In the genomic region with DNA sequence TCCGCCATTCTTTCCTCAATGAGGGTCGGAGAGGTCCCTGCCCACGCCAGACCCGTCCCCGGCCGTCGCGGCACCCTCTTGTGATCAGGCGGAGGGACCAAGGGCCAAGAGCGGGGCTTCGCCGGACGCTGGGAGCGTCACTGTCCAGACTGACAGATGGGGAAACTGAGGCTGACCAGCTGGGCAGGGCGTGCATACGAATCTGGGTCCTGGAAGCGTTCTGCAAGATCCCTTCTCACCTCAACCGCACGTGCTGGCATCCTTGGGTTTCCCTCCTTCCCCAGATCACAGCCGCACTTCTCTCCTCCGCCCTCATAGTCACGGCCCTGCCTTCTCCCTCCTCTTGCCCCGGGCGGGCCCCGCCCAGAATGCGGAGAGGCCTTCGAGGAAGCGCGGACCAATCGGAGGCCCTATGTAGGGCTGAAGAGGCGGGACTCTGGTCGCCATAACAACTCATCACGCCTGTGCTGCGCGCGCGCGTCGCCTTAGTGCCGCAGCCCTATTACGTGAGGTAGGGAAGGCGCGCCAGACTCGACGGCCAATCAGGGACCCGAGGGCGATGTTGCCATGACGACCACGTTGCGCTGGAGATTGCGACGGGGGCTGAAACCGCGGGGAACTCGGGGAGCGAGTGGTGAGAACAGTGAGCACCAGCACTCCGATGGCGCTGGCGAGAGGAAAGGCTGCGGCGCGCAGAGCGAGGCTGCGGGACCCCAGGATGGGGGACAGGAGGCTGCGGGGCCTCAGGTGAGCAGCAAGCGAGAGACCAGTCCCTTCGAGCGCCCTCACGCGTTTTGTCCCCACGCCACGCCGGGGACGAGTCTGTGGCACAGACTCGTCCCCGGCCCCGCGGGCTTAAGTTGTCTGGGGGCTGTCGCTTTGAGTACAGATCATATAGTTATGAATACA, we compare ENCODE assay signal across 1 cellular context.
TF ChIP-seq lines count a peak whose summit lies in the region.

No MANE protein-coding gene starts in this region.

TF ChIP-seq in HCT116, 20 proteins besides CTCF, POLR2A, EP300 and RAD21:
- no peak for TF ChIP-seq EGR1 (IDR thresholded peaks at IDR 0.05; ENCODE audit: low read depth)
- no peak for TF ChIP-seq EZH2 (IDR thresholded peaks at IDR 0.05)
- TF ChIP-seq SIN3A (IDR thresholded peaks at IDR 0.05; ENCODE audit: low read depth), result peak; percentile 37; the same call in 1 of the 2 replicates
- TF ChIP-seq CBX3 (IDR thresholded peaks at IDR 0.05; ENCODE audit: low read depth), result no peak
- TF ChIP-seq CEBPB (IDR thresholded peaks at IDR 0.05; ENCODE audit: low read depth), result no peak
- no peak for TF ChIP-seq ELF1 (IDR thresholded peaks at IDR 0.05; ENCODE audit: borderline replicate concordance, low read depth)
- TF ChIP-seq REST (IDR thresholded peaks at IDR 0.05; ENCODE audit: low read depth), result no peak
- no peak for TF ChIP-seq JUND (IDR thresholded peaks at IDR 0.05)
- TF ChIP-seq POLR2AphosphoS5 (IDR thresholded peaks at IDR 0.05; ENCODE audit: low read depth, low read length), result peak; percentile 90
- TF ChIP-seq EZH2phosphoT487 (IDR thresholded peaks at IDR 0.05; ENCODE audit: borderline replicate concordance), result no peak
- TF ChIP-seq SRF (IDR thresholded peaks at IDR 0.05; ENCODE audit: low read depth), result peak; percentile 39; the same call in 1 of the 2 replicates
- TF ChIP-seq, protein P1, sequence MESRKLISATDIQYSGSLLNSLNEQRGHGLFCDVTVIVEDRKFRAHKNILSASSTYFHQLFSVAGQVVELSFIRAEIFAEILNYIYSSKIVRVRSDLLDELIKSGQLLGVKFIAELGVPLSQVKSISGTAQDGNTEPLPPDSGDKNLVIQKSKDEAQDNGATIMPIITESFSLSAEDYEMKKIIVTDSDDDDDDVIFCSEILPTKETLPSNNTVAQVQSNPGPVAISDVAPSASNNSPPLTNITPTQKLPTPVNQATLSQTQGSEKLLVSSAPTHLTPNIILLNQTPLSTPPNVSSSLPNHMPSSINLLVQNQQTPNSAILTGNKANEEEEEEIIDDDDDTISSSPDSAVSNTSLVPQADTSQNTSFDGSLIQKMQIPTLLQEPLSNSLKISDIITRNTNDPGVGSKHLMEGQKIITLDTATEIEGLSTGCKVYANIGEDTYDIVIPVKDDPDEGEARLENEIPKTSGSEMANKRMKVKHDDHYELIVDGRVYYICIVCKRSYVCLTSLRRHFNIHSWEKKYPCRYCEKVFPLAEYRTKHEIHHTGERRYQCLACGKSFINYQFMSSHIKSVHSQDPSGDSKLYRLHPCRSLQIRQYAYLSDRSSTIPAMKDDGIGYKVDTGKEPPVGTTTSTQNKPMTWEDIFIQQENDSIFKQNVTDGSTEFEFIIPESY (IDR thresholded peaks at IDR 0.05; ENCODE audit: extremely low read depth, insufficient replicate concordance, low read length), result no peak
- TF ChIP-seq, protein P2, sequence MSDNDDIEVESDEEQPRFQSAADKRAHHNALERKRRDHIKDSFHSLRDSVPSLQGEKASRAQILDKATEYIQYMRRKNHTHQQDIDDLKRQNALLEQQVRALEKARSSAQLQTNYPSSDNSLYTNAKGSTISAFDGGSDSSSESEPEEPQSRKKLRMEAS (IDR thresholded peaks at IDR 0.05), result peak; percentile 67
- TF ChIP-seq, protein P3, sequence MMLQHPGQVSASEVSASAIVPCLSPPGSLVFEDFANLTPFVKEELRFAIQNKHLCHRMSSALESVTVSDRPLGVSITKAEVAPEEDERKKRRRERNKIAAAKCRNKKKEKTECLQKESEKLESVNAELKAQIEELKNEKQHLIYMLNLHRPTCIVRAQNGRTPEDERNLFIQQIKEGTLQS (IDR thresholded peaks at IDR 0.05), result no peak
- peak; percentile 95 for TF ChIP-seq SP1 (IDR thresholded peaks at IDR 0.05; ENCODE audit: low read depth)
- TF ChIP-seq FOSL1 (IDR thresholded peaks at IDR 0.05; ENCODE audit: low read depth), result no peak
- no peak for TF ChIP-seq TCF7L2 (IDR thresholded peaks at IDR 0.05; ENCODE audit: borderline replicate concordance, extremely low read depth, insufficient read depth, insufficient read length)
- TF ChIP-seq ZNF274 (IDR thresholded peaks at IDR 0.05; ENCODE audit: low read depth, low read length), result no peak
- peak; percentile 48 for TF ChIP-seq YY1 (IDR thresholded peaks at IDR 0.05; ENCODE audit: extremely low read depth, insufficient replicate concordance, low read depth, low read length)
- TF ChIP-seq ZFX (IDR thresholded peaks at IDR 0.05), result no peak
TF ChIP-seq in HCT116: peak in this region for 6.
